Comparison of ENCODE assay signal across 8 cellular contexts in the genomic region with DNA sequence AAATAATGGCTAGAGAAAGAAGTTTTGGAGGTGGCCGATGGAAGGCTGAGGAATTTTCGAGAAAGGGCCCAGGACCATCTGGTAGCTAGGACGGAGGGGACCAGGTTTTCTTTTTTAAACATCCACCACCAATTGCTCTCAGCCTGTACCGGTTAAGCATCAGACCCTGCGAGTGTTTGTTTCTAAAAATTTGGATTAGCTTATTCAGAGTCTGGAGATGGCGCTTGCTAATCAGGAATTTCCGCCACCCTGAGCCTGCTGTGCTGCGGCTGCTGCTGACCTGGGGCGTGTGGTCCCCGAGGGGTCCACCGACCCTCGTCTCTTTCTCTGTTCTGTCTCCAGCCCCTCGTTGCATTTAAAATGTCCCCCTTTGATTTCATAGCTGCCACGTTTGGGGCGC. TPM values are rescaled to one million over a fixed set of nuclear protein-coding genes. Genes with fewer than 3 reads are reported as not detected.
DNase-seq lines count a peak whose midpoint lies in the region; ATAC-seq and TF ChIP-seq lines count a peak whose summit lies in the region.

No MANE protein-coding gene starts in this region.

- H3K36me3 ChIP-seq in suprapubic skin = no peaks in the 10 kb centered on the region

- no peak for TF ChIP-seq EP300 in suprapubic skin (IDR thresholded peaks at IDR 0.05)

- H3K9me3 Mint-ChIP-seq in activated CD8-positive, alpha-beta memory T cell treated with anti-CD3 and anti-CD28 coated beads, Interleukin-2, amount 10 ng/mL, durations not matched to agents 7 days and 5 days (ENCODE audit: low read depth) = no peaks in the 10 kb centered on the region

- H3K4me1 Mint-ChIP-seq in activated CD8-positive, alpha-beta memory T cell treated with anti-CD3 and anti-CD28 coated beads, Interleukin-2, amount 10 ng/mL, durations not matched to agents 7 days and 5 days = peaks cover 56% of the 10 kb centered on the region

- peak overlapping the region; percentile 63 for H3K27ac ChIP-seq in suprapubic skin

- CTCF ChIA-PET in activated CD8-positive, alpha-beta memory T cell treated with anti-CD3 and anti-CD28 coated beads, Interleukin-2, amount 10 ng/mL, durations not matched to agents 7 days and 5 days (lab: Charles Lee) = interaction anchor here (0.5 to 11.0 kb wide), 21 partner anchors 9 to 488 kb away, joined by 3 to 240 read pairs (median 4); a partner anchor contains a TSS

- H3K4me3 ChIP-seq in WI38 (ENCODE audit: low read depth, low read length) (peak overlapping the region; percentile 67), suprapubic skin (peak overlapping the region; percentile 85)

- H3K27ac Mint-ChIP-seq in activated CD8-positive, alpha-beta memory T cell treated with anti-CD3 and anti-CD28 coated beads, Interleukin-2, amount 10 ng/mL, durations not matched to agents 7 days and 5 days = peak overlapping the region; percentile 82

- H3K27me3 Mint-ChIP-seq in activated CD8-positive, alpha-beta memory T cell treated with anti-CD3 and anti-CD28 coated beads, Interleukin-2, amount 10 ng/mL, durations not matched to agents 7 days and 5 days = no peaks in the 10 kb centered on the region

- TF ChIP-seq CTCF in WI38 (IDR thresholded peaks at IDR 0.05; ENCODE audit: low read depth, low read length) (no peak), suprapubic skin (IDR thresholded peaks at IDR 0.05) (no peak)

- no peak for ATAC-seq in activated CD8-positive, alpha-beta memory T cell treated with anti-CD3 and anti-CD28 coated beads, Interleukin-2, amount 10 ng/mL, durations not matched to agents 7 days and 5 days
- ATAC-seq in GM19023 (IDR thresholded peaks at IDR 0.05; ENCODE audit: unreplicated experiment) (no peak), HG03521 (IDR thresholded peaks at IDR 0.05; ENCODE audit: unreplicated experiment) (no peak)

- H3K4me3 Mint-ChIP-seq in activated CD8-positive, alpha-beta memory T cell treated with anti-CD3 and anti-CD28 coated beads, Interleukin-2, amount 10 ng/mL, durations not matched to agents 7 days and 5 days = peak overlapping the region; percentile 79

- peaks cover 47% of the 10 kb centered on the region for H3K36me3 Mint-ChIP-seq in activated CD8-positive, alpha-beta memory T cell treated with anti-CD3 and anti-CD28 coated beads, Interleukin-2, amount 10 ng/mL, durations not matched to agents 7 days and 5 days

- WGBS in suprapubic skin = 34% methylated on average over 15 of the region's 15 CpGs

- H3K9me3 ChIP-seq in suprapubic skin = no peaks in the 10 kb centered on the region

- no peak for DNase-seq in activated CD8-positive, alpha-beta memory T cell treated with anti-CD3 and anti-CD28 coated beads, Interleukin-2, amount 10 ng/mL, durations not matched to agents 7 days and 5 days
- DNase-seq in activated CD8-positive, alpha-beta memory T cell treated with anti-CD3 and anti-CD28 coated beads for 24 hours = no peak
- peak; percentile 19 for DNase-seq in hepatic stellate cell (ENCODE audit: low spot score)
- no peak for DNase-seq in suprapubic skin (ENCODE audit: low spot score in 2 of 2)
- DNase-seq in NCI-H748 (lab: John Stamatoyannopoulos, UW; ENCODE audit: unreplicated experiment) = no peak

- H3K27me3 ChIP-seq in suprapubic skin = no peaks in the 10 kb centered on the region

- TF ChIP-seq POLR2A in suprapubic skin (IDR thresholded peaks at IDR 0.05) = no peak

- peaks cover 59% of the 10 kb centered on the region for H3K4me1 ChIP-seq in suprapubic skin

RNA-seq across cellular contexts. Expression of a gene that starts 2.0 kb away (rescaled TPM):
- 100 to 1,000 TPM; 149 to 154 TPM for total RNA-seq in activated CD8-positive, alpha-beta memory T cell treated with anti-CD3 and anti-CD28 coated beads, Interleukin-2, amount 10 ng/mL, durations not matched to agents 7 days and 5 days
- 1 to 10 TPM in 3 of 4 donors, under 1 TPM in 1; 0.40 to 3.7 (median 2.8) TPM for total RNA-seq in suprapubic skin

RNA-seq across cellular contexts. Expression of a gene that starts 8.6 kb away (rescaled TPM):
- under 1 TPM; 0.26 to 0.58 TPM for total RNA-seq in activated CD8-positive, alpha-beta memory T cell treated with anti-CD3 and anti-CD28 coated beads, Interleukin-2, amount 10 ng/mL, durations not matched to agents 7 days and 5 days
- total RNA-seq in suprapubic skin = under 1 TPM in 1 of 4 donors, not detected in 3; 0.48 TPM

RNA-seq across cellular contexts. Expression of a gene that starts 43.8 kb away (rescaled TPM):
- 10 to 100 TPM; 29.0 to 32.4 TPM for total RNA-seq in activated CD8-positive, alpha-beta memory T cell treated with anti-CD3 and anti-CD28 coated beads, Interleukin-2, amount 10 ng/mL, durations not matched to agents 7 days and 5 days
- 10 to 100 TPM; 52.4 to 74.9 (median 65.5) TPM for total RNA-seq in suprapubic skin

RNA-seq across cellular contexts. Expression of a gene that starts 57.6 kb away (rescaled TPM):
- 10 to 100 TPM; 31.2 to 42.3 TPM for total RNA-seq in activated CD8-positive, alpha-beta memory T cell treated with anti-CD3 and anti-CD28 coated beads, Interleukin-2, amount 10 ng/mL, durations not matched to agents 7 days and 5 days
- total RNA-seq in suprapubic skin = 10 to 100 TPM; 34.2 to 82.7 (median 48.7) TPM

Comparison
In these comparisons a context has a peak if more than half of its experiments do, and no peak if none do; other contexts are left out.
1. RNA of a gene that starts 2.0 kb away (total RNA-seq): 149 to 154 TPM in activated CD8-positive, alpha-beta memory T cell treated with anti-CD3 and anti-CD28 coated beads, Interleukin-2, amount 10 ng/mL, durations not matched to agents 7 days and 5 days; 0.40 to 3.7 TPM in suprapubic skin; every median in the first group is over 10 times any median in the second.